22 cellular contexts compared by ENCODE assay signal in the genomic region with DNA sequence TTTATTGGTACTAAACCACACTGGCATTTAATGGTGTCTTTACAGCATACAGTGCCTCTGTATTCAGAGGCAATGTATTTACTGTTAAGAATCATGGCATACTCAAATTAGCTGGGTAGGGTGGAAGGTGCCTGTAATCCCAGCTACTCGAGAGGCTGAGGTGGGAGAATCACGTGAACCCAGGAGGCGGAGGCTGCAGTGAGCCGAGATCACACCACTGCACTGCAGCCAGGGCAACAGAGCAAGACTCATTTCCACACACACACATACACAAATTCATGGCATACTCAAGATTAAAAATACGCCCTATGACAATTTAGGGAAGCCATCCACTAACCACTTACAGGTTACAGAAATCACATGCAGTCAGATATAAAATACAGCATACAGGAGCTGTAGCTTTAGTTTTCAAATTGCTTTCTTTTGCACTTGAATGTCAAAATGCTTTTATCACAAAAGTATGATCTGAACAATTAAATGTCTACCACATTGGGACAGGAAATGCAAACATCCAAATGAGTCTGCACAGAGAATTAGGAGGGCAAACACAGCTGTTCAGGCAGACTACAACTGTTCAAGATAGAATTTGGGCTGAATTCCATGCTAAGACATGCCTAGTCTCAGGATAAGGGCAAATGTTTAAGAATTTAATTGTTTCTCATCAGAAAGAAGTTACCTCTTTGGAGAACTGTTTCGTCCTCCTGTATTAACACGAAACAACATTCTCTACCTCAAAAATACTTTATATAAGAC. TPM values are rescaled to one million over a fixed set of nuclear protein-coding genes. Genes with fewer than 3 reads are reported as not detected.
DNase-seq lines count a peak whose midpoint lies in the region; ATAC-seq and TF ChIP-seq lines count a peak whose summit lies in the region.
"Had no signal": no experiment of that assay in that cellular context is flagged by ENCODE, and none has a peak within 500 bp of the region (broad histone marks: within the 10 kb centered on the region; RNA-seq: fewer than 3 reads in every experiment).

No MANE protein-coding gene starts in this region.

- no peak overlapping the region for H2AFZ ChIP-seq in PC-9

- H3K79me2 ChIP-seq in PC-9 (ENCODE audit: low read depth) = peaks cover 57% of the 10 kb centered on the region

- WGBS in body of pancreas, 2 donors = 48 to 56% methylated on average over 7 of the region's 7 CpGs
- WGBS in thyroid gland, 2 donors = 42 to 50% methylated on average over 7 of the region's 7 CpGs

- no peak for TF ChIP-seq POLR2A in body of pancreas (IDR thresholded peaks at IDR 0.05)
- TF ChIP-seq POLR2A in thyroid gland (IDR thresholded peaks at IDR 0.05) = no peak

- H3K36me3 ChIP-seq in body of pancreas (replicated peaks in 1 of 2; ENCODE audit: insufficient read depth in 1 of 2, low read depth in 2 of 2) (peaks cover 0 to 8% of the 10 kb centered on the region in 2 donors), thyroid gland (peaks cover 9 to 19% of the 10 kb centered on the region in 2 donors), PC-9 (ENCODE audit: low read depth) (peaks cover 48% of the 10 kb centered on the region)

- TF ChIP-seq CTCF in body of pancreas (IDR thresholded peaks at IDR 0.05) (no peak), nephron progenitor cell (IDR thresholded peaks at IDR 0.05) (no peak), thyroid gland (IDR thresholded peaks at IDR 0.05) (no peak), PC-9 (conservative IDR thresholded peaks at IDR 0.05) (no peak)

- H3K27me3 ChIP-seq in body of pancreas (no peaks in the 10 kb centered on the region), thyroid gland (no peaks in the 10 kb centered on the region), PC-9 (ENCODE audit: insufficient read depth, low read depth) (no peaks in the 10 kb centered on the region)
- H3K27me3 ChIP-seq: BLaER1 had no signal

- no peak overlapping the region for H3K4me3 ChIP-seq in body of pancreas
- no peak overlapping the region for H3K4me3 ChIP-seq in thyroid gland (replicated peaks in 1 of 3)
- H3K4me3 ChIP-seq in PC-9 = no peak overlapping the region
- H3K4me3 ChIP-seq: BLaER1, SK-N-MC had no signal

- no peak for DNase-seq in activated naive CD8-positive, alpha-beta T cell treated with anti-CD3 and anti-CD28 coated beads, Interleukin-2, amount 10 ng/mL, durations not matched to agents 7 days and 5 days
- DNase-seq in activated naive CD8-positive, alpha-beta T cell treated with anti-CD3 and anti-CD28 coated beads for 36 hours = no peak
- DNase-seq in body of pancreas (peak in 1 of 4 donors; percentile 34), nephron progenitor cell (no peak), thyroid gland (peak; percentile 67 to 69), PC-9 (no peak)
- no peak for DNase-seq in stimulated activated CD4-positive, alpha-beta T cell treated with anti-CD3 and anti-CD28 coated beads, Interleukin-4, amount 100 ng/mL, for 24 hours
- DNase-seq: ACHN; Calu3; CD4-positive, alpha-beta T cell; DMS153; NCI-H1694; NCI-H2171; NCI-H345; NCI-H524; Right ventricle myocardium superior had no signal

- no peak overlapping the region for H3K4me2 ChIP-seq in PC-9
- H3K4me2 ChIP-seq: BLaER1 had no signal

- H3K27ac ChIP-seq in body of pancreas (peak overlapping the region; percentile 19 to 74 (median 48)), thyroid gland (peak overlapping the region; percentile 42 to 54 (median 53)), PC-9 (no peak overlapping the region)
- H3K27ac ChIP-seq: 22Rv1, BLaER1, SK-N-MC had no signal

- peaks cover 20% of the 10 kb centered on the region; the same call in 1 of the 2 replicates for H3F3A ChIP-seq in PC-9 (ENCODE audit: insufficient read depth, low read depth)

- H3K4me1 Mint-ChIP-seq in activated naive CD8-positive, alpha-beta T cell treated with anti-CD3 and anti-CD28 coated beads, Interleukin-2, amount 10 ng/mL, durations not matched to agents 7 days and 5 days = peaks cover 17% of the 10 kb centered on the region
- H3K4me1 Mint-ChIP-seq in activated naive CD8-positive, alpha-beta T cell treated with anti-CD3 and anti-CD28 coated beads for 36 hours = peaks cover 13% of the 10 kb centered on the region
- no peaks in the 10 kb centered on the region for H3K4me1 Mint-ChIP-seq in nephron progenitor cell

- BruUV-seq in PC-9 (replicated peaks; lab: Mats Ljungman, UMichigan) = no TSS peak

- H3K4me3 Mint-ChIP-seq in activated naive CD8-positive, alpha-beta T cell treated with anti-CD3 and anti-CD28 coated beads, Interleukin-2, amount 10 ng/mL, durations not matched to agents 7 days and 5 days = no peak overlapping the region
- H3K4me3 Mint-ChIP-seq in activated naive CD8-positive, alpha-beta T cell treated with anti-CD3 and anti-CD28 coated beads for 36 hours = no peak overlapping the region
- H3K4me3 Mint-ChIP-seq in nephron progenitor cell = no peak overlapping the region
- H3K4me3 Mint-ChIP-seq: CD4-positive, alpha-beta T cell; IgD-negative memory B cell had no signal

- no peaks in the 10 kb centered on the region for H3K9me3 Mint-ChIP-seq in activated naive CD8-positive, alpha-beta T cell treated with anti-CD3 and anti-CD28 coated beads, Interleukin-2, amount 10 ng/mL, durations not matched to agents 7 days and 5 days
- no peaks in the 10 kb centered on the region for H3K9me3 Mint-ChIP-seq in activated naive CD8-positive, alpha-beta T cell treated with anti-CD3 and anti-CD28 coated beads for 36 hours
- no peaks in the 10 kb centered on the region for H3K9me3 Mint-ChIP-seq in nephron progenitor cell
- H3K9me3 Mint-ChIP-seq: CD4-positive, alpha-beta T cell; IgD-negative memory B cell had no signal

- H3K36me3 Mint-ChIP-seq in activated naive CD8-positive, alpha-beta T cell treated with anti-CD3 and anti-CD28 coated beads, Interleukin-2, amount 10 ng/mL, durations not matched to agents 7 days and 5 days = peaks cover 24% of the 10 kb centered on the region
- peaks cover 28% of the 10 kb centered on the region for H3K36me3 Mint-ChIP-seq in activated naive CD8-positive, alpha-beta T cell treated with anti-CD3 and anti-CD28 coated beads for 36 hours
- H3K36me3 Mint-ChIP-seq in nephron progenitor cell (ENCODE audit: low read depth) = peaks cover 80% of the 10 kb centered on the region
- H3K36me3 Mint-ChIP-seq: IgD-negative memory B cell had no signal

- H3K27ac Mint-ChIP-seq in activated naive CD8-positive, alpha-beta T cell treated with anti-CD3 and anti-CD28 coated beads, Interleukin-2, amount 10 ng/mL, durations not matched to agents 7 days and 5 days = peak overlapping the region; percentile 24
- no peak overlapping the region for H3K27ac Mint-ChIP-seq in activated naive CD8-positive, alpha-beta T cell treated with anti-CD3 and anti-CD28 coated beads for 36 hours
- peak overlapping the region; percentile 82 for H3K27ac Mint-ChIP-seq in nephron progenitor cell
- H3K27ac Mint-ChIP-seq: CD4-positive, alpha-beta T cell; IgD-negative memory B cell had no signal

- POLR2A ChIA-PET in activated naive CD8-positive, alpha-beta T cell treated with anti-CD3 and anti-CD28 coated beads, Interleukin-2, amount 10 ng/mL, durations not matched to agents 7 days and 5 days (lab: Charles Lee) = no interaction called here
- POLR2A ChIA-PET in PC-9 (lab: Charles Lee; ENCODE audit: unreplicated experiment) = no interaction called here

- CTCF ChIA-PET in PC-9 (lab: Charles Lee) = no interaction called here

- intact Hi-C loops in body of pancreas (cut with DNase I) = no loop called here
- intact Hi-C loops in thyroid gland (cut with DNase I) = no loop called here
- intact Hi-C loops in PC-9 (cut with micrococcal nuclease; ENCODE audit: unreplicated experiment) = no loop called here

- peaks cover 72% of the 10 kb centered on the region for H4K20me1 ChIP-seq in PC-9 (ENCODE audit: insufficient read depth)

- ATAC-seq in activated naive CD8-positive, alpha-beta T cell treated with anti-CD3 and anti-CD28 coated beads, Interleukin-2, amount 10 ng/mL, durations not matched to agents 7 days and 5 days (ENCODE audit: low read depth) = no peak
- ATAC-seq in body of pancreas = peak; percentile 35
- no peak for ATAC-seq in GM19395 (IDR thresholded peaks at IDR 0.05; ENCODE audit: unreplicated experiment)
- ATAC-seq: HCT116 had no signal

- H3K27me3 Mint-ChIP-seq in activated naive CD8-positive, alpha-beta T cell treated with anti-CD3 and anti-CD28 coated beads, Interleukin-2, amount 10 ng/mL, durations not matched to agents 7 days and 5 days = no peaks in the 10 kb centered on the region
- no peaks in the 10 kb centered on the region for H3K27me3 Mint-ChIP-seq in activated naive CD8-positive, alpha-beta T cell treated with anti-CD3 and anti-CD28 coated beads for 36 hours
- H3K27me3 Mint-ChIP-seq in nephron progenitor cell (ENCODE audit: low read depth, poor library complexity) = no peaks in the 10 kb centered on the region
- H3K27me3 Mint-ChIP-seq: CD4-positive, alpha-beta T cell; IgD-negative memory B cell had no signal

- no peaks in the 10 kb centered on the region for H3K9me2 ChIP-seq in PC-9 (ENCODE audit: insufficient read depth)

- peaks cover 54% of the 10 kb centered on the region for H3K4me1 ChIP-seq in body of pancreas
- peaks cover 28 to 35% of the 10 kb centered on the region in 2 donors for H3K4me1 ChIP-seq in thyroid gland
- H3K4me1 ChIP-seq in PC-9 (replicated peaks; ENCODE audit: insufficient read depth) = no peaks in the 10 kb centered on the region

- H3K9me3 ChIP-seq in body of pancreas = no peaks in the 10 kb centered on the region
- no peaks in the 10 kb centered on the region for H3K9me3 ChIP-seq in thyroid gland
- no peaks in the 10 kb centered on the region for H3K9me3 ChIP-seq in PC-9 (ENCODE audit: insufficient read depth, low read depth)
- H3K9me3 ChIP-seq: BLaER1 had no signal

RNA-seq across cellular contexts. Expression of a gene that starts 36.4 kb away (rescaled TPM):
- total RNA-seq in activated naive CD8-positive, alpha-beta T cell treated with anti-CD3 and anti-CD28 coated beads, Interleukin-2, amount 10 ng/mL, durations not matched to agents 7 days and 5 days = 100 to 1,000 TPM; 113 to 114 TPM
- 100 to 1,000 TPM; 180 to 202 TPM for total RNA-seq in activated naive CD8-positive, alpha-beta T cell treated with anti-CD3 and anti-CD28 coated beads for 36 hours
- total RNA-seq in body of pancreas (10 to 100 TPM; 40.5 to 52.7 TPM), thyroid gland (100 to 1,000 TPM in 3 of 4 donors, 10 to 100 TPM in 1; 88.0 to 153 (median 105) TPM), PC-9 (2021) (187 and 222 TPM in 2 replicates)

RNA-seq across cellular contexts. Expression of a gene that starts 44.8 kb away (rescaled TPM):
- 10 to 100 TPM; 36.8 to 38.0 TPM for total RNA-seq in activated naive CD8-positive, alpha-beta T cell treated with anti-CD3 and anti-CD28 coated beads, Interleukin-2, amount 10 ng/mL, durations not matched to agents 7 days and 5 days
- total RNA-seq in activated naive CD8-positive, alpha-beta T cell treated with anti-CD3 and anti-CD28 coated beads for 36 hours = 10 to 100 TPM; 18.4 to 18.6 TPM
- total RNA-seq in body of pancreas (10 to 100 TPM; 16.3 to 27.4 TPM), thyroid gland (10 to 100 TPM; 34.1 to 40.5 (median 35.6) TPM), PC-9 (2021) (27.8 and 32.8 TPM in 2 replicates)

Comparison
In these comparisons a context has a peak if more than half of its experiments do, and no peak if none do; other contexts are left out.
1. DNase-seq: peak in thyroid gland (2 of 2); none in activated naive CD8-positive, alpha-beta T cell treated with anti-CD3 and anti-CD28 coated beads, Interleukin-2, amount 10 ng/mL, durations not matched to agents 7 days and 5 days (single experiment), activated naive CD8-positive, alpha-beta T cell treated with anti-CD3 and anti-CD28 coated beads for 36 hours (single experiment), nephron progenitor cell (single experiment), stimulated activated CD4-positive, alpha-beta T cell treated with anti-CD3 and anti-CD28 coated beads, Interleukin-4, amount 100 ng/mL, for 24 hours (single experiment) and PC-9 (0 of 2).